ENCODE assay signal across 8 cellular contexts in the genomic region with DNA sequence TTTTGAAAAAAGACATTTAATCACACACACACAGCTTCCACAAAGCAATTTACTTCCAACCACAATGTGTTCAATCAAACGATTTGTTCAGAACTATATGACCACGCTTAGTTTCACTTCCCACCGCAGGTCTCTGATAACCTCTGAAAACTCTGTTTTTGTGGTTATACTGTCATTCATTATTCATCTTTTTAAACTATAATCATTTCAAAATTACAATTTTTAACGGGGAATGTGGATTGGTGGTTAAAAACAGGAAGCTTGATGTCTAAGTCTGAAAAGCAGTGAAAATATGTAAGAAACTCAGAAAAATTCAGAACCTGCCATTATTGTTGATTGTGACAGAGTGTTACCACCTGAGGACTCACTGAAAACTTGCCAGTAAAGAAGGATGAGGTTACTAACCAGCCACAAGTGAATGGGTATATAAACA. TPM values are rescaled to one million over a fixed set of nuclear protein-coding genes. Genes with fewer than 3 reads are reported as not detected.
A peak's percentile ranks its signal among the peaks of the same experiment; 100 is the strongest.
DNase-seq lines count a peak whose midpoint lies in the region; ATAC-seq and TF ChIP-seq lines count a peak whose summit lies in the region.

No MANE protein-coding gene starts in this region.

- TF ChIP-seq CTCF in psoas muscle (IDR thresholded peaks at IDR 0.05), result no peak

- peak; percentile 79 for ATAC-seq in GM19043 (IDR thresholded peaks at IDR 0.05; ENCODE audit: low read depth, unreplicated experiment)
- peak; percentile 90 for ATAC-seq in HG03342 (IDR thresholded peaks at IDR 0.05; ENCODE audit: unreplicated experiment)
- no peak for ATAC-seq in HG03045 (IDR thresholded peaks at IDR 0.05; ENCODE audit: unreplicated experiment)
- no peak for ATAC-seq in psoas muscle

- H3K36me3 ChIP-seq in psoas muscle (ENCODE audit: insufficient read depth in 1 of 2, low read depth in 1 of 2), result no peaks in the 10 kb centered on the region

- POLR2A ChIA-PET in activated CD4-positive, alpha-beta T cell treated with anti-CD3 and anti-CD28 coated beads, Interleukin-2, amount 10 ng/mL, durations not matched to agents 7 days and 5 days (lab: Charles Lee), result no interaction called here

- H3K4me3 Mint-ChIP-seq in activated CD4-positive, alpha-beta T cell treated with anti-CD3 and anti-CD28 coated beads, Interleukin-2, amount 10 ng/mL, durations not matched to agents 7 days and 5 days, result no peak overlapping the region

- WGBS in psoas muscle, 3 donors, result 81 to 83% (median 81%) methylated on average over 4 of the region's 4 CpGs

- H3K36me3 Mint-ChIP-seq in activated CD4-positive, alpha-beta T cell treated with anti-CD3 and anti-CD28 coated beads, Interleukin-2, amount 10 ng/mL, durations not matched to agents 7 days and 5 days (ENCODE audit: low read depth), result no peaks in the 10 kb centered on the region

- H3K27me3 ChIP-seq in psoas muscle (ENCODE audit: insufficient read depth in 3 of 3, low read length in 2 of 3), result no peaks in the 10 kb centered on the region

- H3K27me3 Mint-ChIP-seq in activated CD4-positive, alpha-beta T cell treated with anti-CD3 and anti-CD28 coated beads, Interleukin-2, amount 10 ng/mL, durations not matched to agents 7 days and 5 days, result peaks cover 83% of the 10 kb centered on the region

- no peak overlapping the region for H3K27ac ChIP-seq in psoas muscle

- intact Hi-C loops in psoas muscle (cut with DNase I), result no loop called here

- no peaks in the 10 kb centered on the region for H3K4me1 ChIP-seq in psoas muscle

- CTCF ChIA-PET in activated CD4-positive, alpha-beta T cell treated with anti-CD3 and anti-CD28 coated beads, Interleukin-2, amount 10 ng/mL, durations not matched to agents 7 days and 5 days (lab: Charles Lee), result no interaction called here

- H3K9me3 Mint-ChIP-seq in activated CD4-positive, alpha-beta T cell treated with anti-CD3 and anti-CD28 coated beads, Interleukin-2, amount 10 ng/mL, durations not matched to agents 7 days and 5 days, result no peaks in the 10 kb centered on the region

- no peak overlapping the region for H3K4me3 ChIP-seq in psoas muscle

- peaks cover 30% of the 10 kb centered on the region for H3K4me1 Mint-ChIP-seq in activated CD4-positive, alpha-beta T cell treated with anti-CD3 and anti-CD28 coated beads, Interleukin-2, amount 10 ng/mL, durations not matched to agents 7 days and 5 days

- no peaks in the 10 kb centered on the region for H3K9me3 ChIP-seq in psoas muscle

- DNase-seq in activated CD4-positive, alpha-beta T cell treated with anti-CD3 and anti-CD28 coated beads, Interleukin-2, amount 10 ng/mL, durations not matched to agents 7 days and 5 days, result peak; percentile 82
- peak; percentile 15 to 23 for DNase-seq in stimulated activated CD4-positive, alpha-beta T cell treated with anti-CD3 and anti-CD28 coated beads, Interleukin-1b, Interleukin-23, amount 100 ng/mL, for 4 hours (ENCODE audit: low read depth in 2 of 2)
- DNase-seq in psoas muscle, result no peak
- no peak for DNase-seq in NCI-H2196 treated with DMSO at 0.1 percent for 48 hours (lab: John Stamatoyannopoulos, UW; ENCODE audit: unreplicated experiment)
- DNase-seq in GF-D8 (lab: John Stamatoyannopoulos, UW), result no peak

- peak overlapping the region; percentile 57 for H3K27ac Mint-ChIP-seq in activated CD4-positive, alpha-beta T cell treated with anti-CD3 and anti-CD28 coated beads, Interleukin-2, amount 10 ng/mL, durations not matched to agents 7 days and 5 days

RNA-seq across cellular contexts. Expression of a gene that starts 12.7 kb away (rescaled TPM):
- total RNA-seq in activated CD4-positive, alpha-beta T cell treated with anti-CD3 and anti-CD28 coated beads, Interleukin-2, amount 10 ng/mL, durations not matched to agents 7 days and 5 days, result not detected
- total RNA-seq in psoas muscle, result not detected
- polyA plus RNA-seq in psoas muscle, result not detected

RNA-seq across cellular contexts. Expression of a gene that starts 39.9 kb away (rescaled TPM):
- total RNA-seq in activated CD4-positive, alpha-beta T cell treated with anti-CD3 and anti-CD28 coated beads, Interleukin-2, amount 10 ng/mL, durations not matched to agents 7 days and 5 days, result not detected
- 1 to 10 TPM in 1 of 4 donors, under 1 TPM in 3; 0.30 to 1.1 (median 0.44) TPM for total RNA-seq in psoas muscle
- polyA plus RNA-seq in psoas muscle, result under 1 TPM; 0.25 to 0.89 (median 0.48) TPM

Comparison
In these comparisons a context has a peak if more than half of its experiments do, and no peak if none do; other contexts are left out.
1. ATAC-seq: peak in GM19043 (single experiment) and HG03342 (single experiment); none in HG03045 (single experiment) and psoas muscle (0 of 4).
2. DNase-seq: peak in activated CD4-positive, alpha-beta T cell treated with anti-CD3 and anti-CD28 coated beads, Interleukin-2, amount 10 ng/mL, durations not matched to agents 7 days and 5 days (single experiment) and stimulated activated CD4-positive, alpha-beta T cell treated with anti-CD3 and anti-CD28 coated beads, Interleukin-1b, Interleukin-23, amount 100 ng/mL, for 4 hours (2 of 2); none in psoas muscle (0 of 2), NCI-H2196 treated with DMSO at 0.1 percent for 48 hours (single experiment) and GF-D8 (single experiment).